In the genomic region with DNA sequence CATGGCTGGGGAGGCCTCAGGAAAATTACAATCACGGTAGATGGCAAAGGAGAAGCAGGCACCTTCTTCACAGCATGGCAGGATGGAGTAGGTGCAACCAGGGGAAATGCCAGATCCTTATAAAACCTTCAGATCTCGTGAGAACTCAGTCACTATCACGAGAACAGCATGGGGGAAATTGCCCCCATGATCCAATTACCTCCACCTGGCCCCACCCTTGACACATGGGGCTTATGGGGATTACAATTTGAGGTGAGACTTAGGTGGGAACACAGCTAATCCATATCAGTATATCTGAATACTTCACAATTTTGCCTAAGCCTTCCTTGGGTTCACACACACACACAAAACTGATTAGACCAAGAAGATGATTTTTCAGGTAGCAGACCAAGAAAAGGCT, we compare ENCODE assay signal across 16 cellular contexts.
"Had no signal": no experiment of that assay in that cellular context is flagged by ENCODE, and none has a peak within 500 bp of the region (broad histone marks: within the 10 kb centered on the region; RNA-seq: fewer than 3 reads in every experiment).

No MANE protein-coding gene starts in this region.

- H3K27ac ChIP-seq: KMS-11, SJCRH30 had no signal

- H3K4me3 ChIP-seq: SJCRH30 had no signal

- FAIRE-seq: HepG2 had no signal

- ATAC-seq: HepG2, Panc1, Right ventricle myocardium inferior had no signal

- H3K27me3 ChIP-seq: SJCRH30 had no signal

- H3K36me3 ChIP-seq: SJCRH30 had no signal

- DNase-seq: IMR-90, Kasumi-1, MM.1S, NCI-H1436, NCI-H187 treated with DMSO at 0.1 percent for 48 hours, NCI-H2029 treated with DMSO at 0.1 percent for 48 hours, NCI-H345, NCI-H510A treated with DMSO at 0.1 percent for 48 hours, PC-3, SHP77 treated with DMSO at 0.1 percent for 48 hours, SJCRH30, T-helper 1 cell had no signal

- H3K9me3 ChIP-seq: SJCRH30 had no signal

- H3K9ac ChIP-seq: KMS-11 had no signal

- H3K4me2 ChIP-seq: KMS-11 had no signal
